11 cellular contexts compared by ENCODE assay signal in the genomic region with DNA sequence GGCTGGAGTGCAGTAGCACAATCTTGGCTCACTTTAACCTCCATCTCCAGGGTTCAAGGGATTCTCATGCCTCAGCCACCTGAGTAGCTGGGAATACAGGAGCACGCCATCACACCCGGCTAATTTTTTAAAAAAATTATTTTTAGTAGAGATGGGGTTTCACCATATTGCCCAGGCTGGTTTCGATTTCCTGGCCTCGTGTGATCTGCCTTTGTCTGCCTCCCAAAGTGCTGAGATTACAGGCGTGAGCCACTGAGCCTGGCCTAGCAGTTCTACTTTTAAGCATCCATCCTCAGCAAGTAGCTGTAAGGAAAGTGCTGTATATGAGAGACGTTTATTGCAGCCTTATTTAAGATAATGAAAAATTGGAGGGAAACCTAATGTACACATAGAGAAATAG.
"Had no signal": no experiment of that assay in that cellular context is flagged by ENCODE, and none has a peak within 500 bp of the region (broad histone marks: within the 10 kb centered on the region; RNA-seq: fewer than 3 reads in every experiment).

No MANE protein-coding gene starts in this region.

- H3K27ac ChIP-seq: breast epithelium, hepatocyte, thoracic aorta, uterus, VCaP had no signal

- H3K4me1 ChIP-seq: breast epithelium, uterus had no signal

- H2AFZ ChIP-seq: hepatocyte had no signal

- H3K9me3 ChIP-seq: thoracic aorta, uterus had no signal

- H3K36me3 ChIP-seq: breast epithelium, thoracic aorta, uterus had no signal

- H3K4me3 ChIP-seq: breast epithelium, hepatocyte, thoracic aorta, uterus had no signal

- ATAC-seq: activated T-cell treated with anti-CD3 and anti-CD28 coated beads, Interleukin-2, amount 50 U/mL, for 72 hours had no signal

- H3K79me2 ChIP-seq: hepatocyte had no signal

- H3K4me2 ChIP-seq: hepatocyte had no signal

- H3K27me3 ChIP-seq: breast epithelium, hepatocyte, uterus had no signal

- DNase-seq: activated CD4-positive, alpha-beta memory T cell treated with anti-CD3 and anti-CD28 coated beads, Interleukin-2, amount 10 ng/mL, durations not matched to agents 7 days and 5 days; activated naive CD4-positive, alpha-beta T cell; activated T-cell treated with anti-CD3 and anti-CD28 coated beads, Interleukin-2, amount 50 U/mL, for 72 hours; aorta; kidney; stimulated activated CD4-positive, alpha-beta T cell treated with anti-CD3 and anti-CD28 coated beads, Interleukin-12 subunit alpha, Interleukin-12 subunit beta, amount 100 ng/mL, for 4 hours; uterus had no signal
